In genomic region chr20:49894073-49894470, GRCh38 we compare ENCODE assay signal across 2 cellular contexts.
TF ChIP-seq lines count a peak whose summit lies in the region.

No MANE protein-coding gene starts in this region.

TF ChIP-seq in liver, 16 proteins besides CTCF, POLR2A, EP300 and RAD21:
- TF ChIP-seq ATF3 (IDR thresholded peaks at IDR 0.05) = no peak
- no peak for TF ChIP-seq SP1 (IDR thresholded peaks at IDR 0.05)
- no peak for TF ChIP-seq JUND (IDR thresholded peaks at IDR 0.05)
- no peak for TF ChIP-seq YY1 (IDR thresholded peaks at IDR 0.05)
- no peak for TF ChIP-seq FOXA1 (IDR thresholded peaks at IDR 0.05)
- no peak for TF ChIP-seq REST (IDR thresholded peaks at IDR 0.05)
- TF ChIP-seq HNF4G (IDR thresholded peaks at IDR 0.05) = no peak

TF ChIP-seq in GM12878, 131 proteins besides CTCF, POLR2A, EP300 and RAD21:
- TF ChIP-seq ZNF217 (IDR thresholded peaks at IDR 0.05) = 0 out of 2 replicates have a peak, but pooled peaks have one; percentile 23
- no peak for TF ChIP-seq SREBF1 (IDR thresholded peaks at IDR 0.05; ENCODE audit: low read length)
- TF ChIP-seq DPF2 (IDR thresholded peaks at IDR 0.05) = peak; percentile 21; the same call in 1 of the 2 replicates
- TF ChIP-seq NFYA (IDR thresholded peaks at IDR 0.05; ENCODE audit: borderline replicate concordance, low read depth, low read length) = no peak
- peak in 1 of 2 experiments; percentile 36; a peak in 2 of 4 replicates for TF ChIP-seq IKZF2 (IDR thresholded peaks at IDR 0.05)
- TF ChIP-seq JUND (IDR thresholded peaks at IDR 0.05; ENCODE audit: low read depth, low read length) = peak; percentile 43; the same call in 1 of the 2 replicates
- no peak for TF ChIP-seq GATAD2B (conservative IDR thresholded peaks at IDR 0.05; ENCODE audit: low read depth)
- TF ChIP-seq NR2C2 (IDR thresholded peaks at IDR 0.05; ENCODE audit: borderline replicate concordance, control insufficient read depth, insufficient read length, low read depth) = no peak
- no peak for TF ChIP-seq ATF3 (IDR thresholded peaks at IDR 0.05; ENCODE audit: borderline replicate concordance, extremely low read depth, low read depth, low read length)
- TF ChIP-seq IKZF1 (conservative IDR thresholded peaks at IDR 0.05) = 0 out of 2 replicates have a peak, but pooled peaks have one; percentile 31
- TF ChIP-seq BMI1 (IDR thresholded peaks at IDR 0.05; ENCODE audit: borderline replicate concordance) = no peak
- TF ChIP-seq JUNB (IDR thresholded peaks at IDR 0.05) = peak; percentile 91
- no peak for TF ChIP-seq KLF5 (IDR thresholded peaks at IDR 0.05; ENCODE audit: partially characterized antibody)
- no peak for TF ChIP-seq YY1 (IDR thresholded peaks at IDR 0.05; ENCODE audit: low read depth, low read length)
- TF ChIP-seq SUPT20H (IDR thresholded peaks at IDR 0.05; ENCODE audit: borderline replicate concordance, control insufficient read depth, low read depth, low read length) = no peak
- peak; percentile 26 to 69; a peak in 2 of 4 replicates for TF ChIP-seq SRF (IDR thresholded peaks at IDR 0.05; ENCODE audit: low read depth in 2 of 2, low read length in 2 of 2)
- TF ChIP-seq IRF4 (IDR thresholded peaks at IDR 0.05; ENCODE audit: low read depth, low read length) = peak; percentile 19; the same call in 1 of the 2 replicates
